In genomic region chr3:124696011-124696410, GRCh38 we compare ENCODE assay signal across 7 cellular contexts.
"Had no signal": no experiment of that assay in that cellular context is flagged by ENCODE, and none has a peak within 500 bp of the region (broad histone marks: within the 10 kb centered on the region; RNA-seq: fewer than 3 reads in every experiment).

No MANE protein-coding gene starts in this region.

- H3K4me3 Mint-ChIP-seq: IgD-negative memory B cell had no signal

- FAIRE-seq: HTR-8/SVneo, K562 had no signal

- DNase-seq: IMR-90, KBM-7, KG1 had no signal

- H3K4me3 ChIP-seq: K562 had no signal

- H3K27ac Mint-ChIP-seq: IgD-negative memory B cell had no signal

- H3K36me3 Mint-ChIP-seq: IgD-negative memory B cell had no signal

- H3K4me1 Mint-ChIP-seq: IgD-negative memory B cell had no signal

- ATAC-seq: K562 had no signal

- H3K27ac ChIP-seq: HL-60 had no signal

- H3K9me3 Mint-ChIP-seq: IgD-negative memory B cell had no signal
